23 cellular contexts compared by ENCODE assay signal in the genomic region with DNA sequence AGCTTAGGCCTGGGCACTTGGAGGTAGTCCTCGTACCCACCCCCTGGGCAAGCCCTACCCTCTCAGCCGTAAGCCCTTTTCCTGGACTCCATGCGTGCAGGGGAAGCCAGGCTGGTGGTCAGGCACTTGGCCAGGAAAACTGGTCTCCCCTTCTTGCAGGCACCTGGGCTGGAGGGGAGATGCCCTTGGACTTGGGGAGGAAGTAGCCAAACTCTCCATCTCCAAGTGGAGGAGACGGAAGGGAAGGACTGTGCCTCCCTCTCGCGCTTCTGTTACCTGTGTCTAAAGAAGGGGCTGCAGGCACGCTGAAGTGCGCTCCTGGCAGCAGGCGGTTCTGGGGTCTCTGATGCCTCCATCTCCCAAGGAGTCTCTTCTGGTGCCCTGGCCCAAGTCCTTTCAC.
DNase-seq lines count a peak whose midpoint lies in the region; ATAC-seq, FAIRE-seq and TF ChIP-seq lines count a peak whose summit lies in the region.
"Had no signal": no experiment of that assay in that cellular context is flagged by ENCODE, and none has a peak within 500 bp of the region (broad histone marks: within the 10 kb centered on the region; RNA-seq: fewer than 3 reads in every experiment).

No MANE protein-coding gene starts in this region.

- no peak overlapping the region for H3K56ac ChIP-seq in H9 (ENCODE audit: insufficient read length, low read depth, low read length)

- TF ChIP-seq CTCF in right atrium auricular region (IDR thresholded peaks at IDR 0.05) (no peak), kidney (IDR thresholded peaks at IDR 0.05; ENCODE audit: borderline replicate concordance, extremely low read depth, insufficient read depth) (no peak), H9 (conservative IDR thresholded peaks at IDR 0.05) (no peak)

- no peak overlapping the region for H2BK15ac ChIP-seq in H9 (ENCODE audit: low read depth, low read length)

- H3K27me3 ChIP-seq in right atrium auricular region = no peaks in the 10 kb centered on the region
- H3K27me3 ChIP-seq in aorta (ENCODE audit: control insufficient read depth in 1 of 2, insufficient read depth in 2 of 2, low read length in 1 of 2) = no peaks in the 10 kb centered on the region
- no peaks in the 10 kb centered on the region for H3K27me3 ChIP-seq in H9 (ENCODE audit: insufficient read depth, low read length)
- H3K27me3 ChIP-seq: BE2C; BLaER1 treated with 17β-estradiol and CSF1 and Interleukin-3, amounts not matched to agents 10 nM and 100 nM had no signal

- H2BK20ac ChIP-seq in H9 (ENCODE audit: low read depth, low read length, poor library complexity, severe bottlenecking) = no peak overlapping the region

- no peaks in the 10 kb centered on the region for H3K9me3 ChIP-seq in right atrium auricular region
- no peaks in the 10 kb centered on the region for H3K9me3 ChIP-seq in kidney (ENCODE audit: control insufficient read depth in 1 of 2, low read length in 2 of 2)
- H3K9me3 ChIP-seq in aorta (ENCODE audit: control insufficient read depth, low read length) = no peaks in the 10 kb centered on the region
- no peaks in the 10 kb centered on the region for H3K9me3 ChIP-seq in H9 (ENCODE audit: control insufficient read depth, low read depth, low read length)
- H3K9me3 ChIP-seq: A549, BE2C, HAP-1 had no signal

- no peak overlapping the region for H4K5ac ChIP-seq in H9 (ENCODE audit: insufficient read length, low read depth, low read length)

- H3K27me3 Mint-ChIP-seq in H9 (ENCODE audit: low read depth) = no peaks in the 10 kb centered on the region; the same call in 1 of the 2 replicates

- intact Hi-C loops in cardiac septum (cut with DNase I) (no loop called here), kidney (cut with DNase I) (no loop called here), aorta (cut with DNase I) (no loop called here)

- H4K91ac ChIP-seq in H9 (ENCODE audit: insufficient read length, low read depth, low read length) = no peak overlapping the region

- no peak overlapping the region for H2BK5ac ChIP-seq in H9 (ENCODE audit: insufficient read length, low read length)

- no peak overlapping the region for H3K27ac ChIP-seq in right atrium auricular region
- H3K27ac ChIP-seq in kidney (ENCODE audit: low read depth in 2 of 2, low read length in 2 of 2) = no peak overlapping the region
- H3K27ac ChIP-seq in aorta (ENCODE audit: low read depth in 1 of 2, low read length in 2 of 2) = no peak overlapping the region
- no peak overlapping the region for H3K27ac ChIP-seq in H9 (ENCODE audit: insufficient read length, low read depth, low read length)
- H3K27ac ChIP-seq: A549; BLaER1 treated with 17β-estradiol and CSF1 and Interleukin-3, amounts not matched to agents 10 nM and 100 nM had no signal

- no peaks in the 10 kb centered on the region for H4K20me1 ChIP-seq in H9 (ENCODE audit: control insufficient read depth, insufficient read depth, insufficient read length)
- H4K20me1 ChIP-seq: BLaER1 treated with 17β-estradiol and CSF1 and Interleukin-3, amounts not matched to agents 10 nM and 100 nM had no signal

- no peak overlapping the region for H3K23ac ChIP-seq in H9 (ENCODE audit: insufficient read length, low read depth, low read length)

- no peaks in the 10 kb centered on the region; a peak in 1 of 7 replicates for H3K36me3 Mint-ChIP-seq in H9 (ENCODE audit: insufficient read depth in 1 of 3, low read depth in 3 of 3)
- H3K36me3 Mint-ChIP-seq: CD14-positive monocyte had no signal

- no peak overlapping the region for H3K14ac ChIP-seq in H9 (ENCODE audit: insufficient read depth, low read length)

- no peaks in the 10 kb centered on the region for H3K79me2 ChIP-seq in H9 (ENCODE audit: insufficient read depth, low read length)

- peak; percentile 29 for DNase-seq in cardiac septum (ENCODE audit: low spot score)
- no peak for DNase-seq in right atrium auricular region (ENCODE audit: low spot score)
- DNase-seq in kidney = peak; percentile 56
- DNase-seq in aorta = peak; percentile 33 to 47
- DNase-seq in H9 = no peak
- DNase-seq: 8988T; ACHN; AML-193; BE2C; Calu3; CD4-positive, alpha-beta T cell; COR-L47; DMS53; DMS79 treated with DMSO at 0.1 percent for 48 hours; GF-D8; HFFc6 had no signal

- no peak overlapping the region for H3T11ph ChIP-seq in H9 (ENCODE audit: low read length)

- no peak overlapping the region for H3K9ac ChIP-seq in kidney (ENCODE audit: low read length in 2 of 2)
- no peak overlapping the region for H3K9ac ChIP-seq in H9 (ENCODE audit: extremely low read depth, insufficient read length, low read length)
- H3K9ac ChIP-seq: BLaER1 treated with 17β-estradiol and CSF1 and Interleukin-3, amounts not matched to agents 10 nM and 100 nM had no signal

- H3K4me3 ChIP-seq in right atrium auricular region (no peak overlapping the region), kidney (ENCODE audit: low read length in 2 of 2) (no peak overlapping the region), aorta (ENCODE audit: low read length in 2 of 2) (no peak overlapping the region)
- H3K4me3 ChIP-seq: A549; BLaER1 treated with 17β-estradiol and CSF1 and Interleukin-3, amounts not matched to agents 10 nM and 100 nM; HAP-1 had no signal

- H2AFZ ChIP-seq in H9 (ENCODE audit: low read length) = no peak overlapping the region

- no peak overlapping the region for H3K18ac ChIP-seq in H9 (ENCODE audit: insufficient read length, low read depth, low read length)

- H3K4me3 Mint-ChIP-seq in H9 = no peak overlapping the region
- H3K4me3 Mint-ChIP-seq: CD14-positive monocyte; CD4-positive, alpha-beta T cell; HFFc6 had no signal

- H4K8ac ChIP-seq in H9 (replicated peaks; ENCODE audit: insufficient read length, low read depth, low read length) = no peak overlapping the region

- no peaks in the 10 kb centered on the region for H3K36me3 ChIP-seq in right atrium auricular region
- H3K36me3 ChIP-seq in kidney (ENCODE audit: control insufficient read depth in 1 of 2, insufficient read depth in 2 of 2, low read length in 2 of 2) = no peaks in the 10 kb centered on the region
- H3K36me3 ChIP-seq in aorta (ENCODE audit: control insufficient read depth in 1 of 2, insufficient read depth in 2 of 2, low read length in 1 of 2) = no peaks in the 10 kb centered on the region
- H3K36me3 ChIP-seq: BE2C; BLaER1 treated with 17β-estradiol and CSF1 and Interleukin-3, amounts not matched to agents 10 nM and 100 nM; HAP-1 had no signal

- H2AK5ac ChIP-seq in H9 (ENCODE audit: insufficient read length, low read length) = no peak overlapping the region

- peak overlapping the region in 1 of 3 experiments; percentile 48; a peak in 1 of 7 replicates for H3K27ac Mint-ChIP-seq in H9
- H3K27ac Mint-ChIP-seq: CD14-positive monocyte; CD4-positive, alpha-beta T cell; HFFc6 had no signal

- ATAC-seq in aorta (ENCODE audit: low FRiP score) = no peak
- no peak for ATAC-seq in GM21515 (IDR thresholded peaks at IDR 0.05; ENCODE audit: unreplicated experiment)

- H3K4me2 ChIP-seq in H9 (ENCODE audit: insufficient read depth, insufficient read length, low read length) = no peak overlapping the region
- H3K4me2 ChIP-seq: A549; BLaER1 treated with 17β-estradiol and CSF1 and Interleukin-3, amounts not matched to agents 10 nM and 100 nM had no signal

- H3K4me1 Mint-ChIP-seq in H9 = peaks cover 4 to 7% of the 10 kb centered on the region in 2 experiments; a peak in 2 of 4 replicates

- no peaks in the 10 kb centered on the region for H3K79me1 ChIP-seq in H9 (ENCODE audit: insufficient read depth, low read depth, low read length, poor library complexity, severe bottlenecking)

- H3K9me3 Mint-ChIP-seq in H9 = peaks cover 0 to 2% of the 10 kb centered on the region in 2 experiments; a peak in 2 of 5 replicates
- H3K9me3 Mint-ChIP-seq: CD4-positive, alpha-beta T cell; HFFc6 had no signal

- WGBS in aorta, 2 donors = 86% methylated on average over 9 of the region's 9 CpGs
- no CpG with 5 or more reads among the region's 9 CpGs for WGBS in H9 (ENCODE audit: extremely low coverage, insufficient read length, low lambda C conversion rate)

- no peak overlapping the region for H3K4ac ChIP-seq in H9 (ENCODE audit: low read depth, low read length)

- no peak overlapping the region for H2BK120ac ChIP-seq in H9 (ENCODE audit: low read depth, low read length, poor library complexity, severe bottlenecking)

- no peaks in the 10 kb centered on the region for H3K23me2 ChIP-seq in H9 (ENCODE audit: insufficient read length, low read depth, low read length, poor library complexity, severe bottlenecking)

- H3K4me1 ChIP-seq in right atrium auricular region (no peaks in the 10 kb centered on the region), kidney (ENCODE audit: control insufficient read depth in 1 of 2, insufficient read depth in 1 of 2, low read depth in 1 of 2, low read length in 2 of 2) (no peaks in the 10 kb centered on the region), aorta (ENCODE audit: control insufficient read depth in 1 of 2, insufficient read depth in 2 of 2, low read length in 2 of 2) (no peaks in the 10 kb centered on the region), H9 (ENCODE audit: insufficient read depth, low read length) (no peaks in the 10 kb centered on the region)
- H3K4me1 ChIP-seq: A549, BE2C, HAP-1 had no signal

- no peak overlapping the region for H2BK12ac ChIP-seq in H9 (ENCODE audit: insufficient read length, low read depth, low read length)

- FAIRE-seq in kidney (lab: Jason Lieb, UNC) = no peak
- FAIRE-seq: A549, GM12891, GM18507 had no signal

Comparison
In these comparisons a context has a peak if more than half of its experiments do, and no peak if none do; other contexts are left out.
1. DNase-seq: peak in cardiac septum (single experiment), kidney (single experiment) and aorta (2 of 2); none in right atrium auricular region (single experiment) and H9 (single experiment).